Comparison of ENCODE assay signal across 9 cellular contexts in genomic region chr10:60031664-60032063, GRCh38.
DNase-seq lines count a peak whose midpoint lies in the region; ATAC-seq and TF ChIP-seq lines count a peak whose summit lies in the region.
"Had no signal": no experiment of that assay in that cellular context is flagged by ENCODE, and none has a peak within 500 bp of the region (broad histone marks: within the 10 kb centered on the region; RNA-seq: fewer than 3 reads in every experiment).

No MANE protein-coding gene starts in this region.

- no peaks in the 10 kb centered on the region for H3K27me3 Mint-ChIP-seq in effector memory CD8-positive, alpha-beta T cell

- H3K36me3 ChIP-seq in colonic mucosa, result no peaks in the 10 kb centered on the region
- H3K36me3 ChIP-seq in effector memory CD4-positive, alpha-beta T cell (ENCODE audit: control insufficient read depth, insufficient read depth, low read length), result no peaks in the 10 kb centered on the region
- H3K36me3 ChIP-seq: BLaER1 had no signal

- peak overlapping the region; percentile 5 to 18 for H3K27ac Mint-ChIP-seq in effector memory CD8-positive, alpha-beta T cell

- H3K36me3 Mint-ChIP-seq in effector memory CD8-positive, alpha-beta T cell (ENCODE audit: insufficient read depth), result peaks cover 3% of the 10 kb centered on the region

- no peak overlapping the region for H3K4me3 ChIP-seq in colonic mucosa
- H3K4me3 ChIP-seq in effector memory CD4-positive, alpha-beta T cell (ENCODE audit: insufficient read depth, low read depth, low read length, poor library complexity, severe bottlenecking), result no peak overlapping the region
- H3K4me3 ChIP-seq: BLaER1 had no signal

- no peaks in the 10 kb centered on the region for H3K4me1 ChIP-seq in colonic mucosa
- H3K4me1 ChIP-seq in effector memory CD4-positive, alpha-beta T cell (ENCODE audit: control insufficient read depth, insufficient read depth, low read length, poor library complexity, severe bottlenecking), result no peaks in the 10 kb centered on the region
- H3K4me1 ChIP-seq: BLaER1 had no signal

- H3K27me3 ChIP-seq in colonic mucosa, result no peaks in the 10 kb centered on the region
- no peaks in the 10 kb centered on the region for H3K27me3 ChIP-seq in effector memory CD4-positive, alpha-beta T cell (replicated peaks; ENCODE audit: control insufficient read depth, insufficient read depth, low read length, poor library complexity, severe bottlenecking)
- H3K27me3 ChIP-seq: BLaER1 had no signal

- no peaks in the 10 kb centered on the region for H3K4me1 Mint-ChIP-seq in effector memory CD8-positive, alpha-beta T cell (ENCODE audit: low read depth in 2 of 2)

- ATAC-seq in GM21360 (IDR thresholded peaks at IDR 0.05; ENCODE audit: unreplicated experiment) (peak; percentile 78), HG03460 (IDR thresholded peaks at IDR 0.05; ENCODE audit: unreplicated experiment) (peak; percentile 62)
- ATAC-seq in effector memory CD8-positive, alpha-beta T cell (replicated peaks), result no peak

- no peaks in the 10 kb centered on the region for H3K9me3 Mint-ChIP-seq in effector memory CD8-positive, alpha-beta T cell

- no peak overlapping the region for H3K9ac ChIP-seq in colonic mucosa (ENCODE audit: low read depth in 2 of 2, low read length in 2 of 2)
- H3K9ac ChIP-seq: BLaER1 had no signal

- intact Hi-C loops in colonic mucosa (cut with DNase I), result loop anchor here (5.0 to 10.0 kb wide), 4 partner anchors 127 to 404 kb away; partner anchors contain the start of gene CCDC6

- no peak overlapping the region for H3K27ac ChIP-seq in colonic mucosa
- no peak overlapping the region for H3K27ac ChIP-seq in effector memory CD4-positive, alpha-beta T cell (ENCODE audit: insufficient read depth, low read length, poor library complexity, severe bottlenecking)
- H3K27ac ChIP-seq: BLaER1 had no signal

- H3K9me3 ChIP-seq in colonic mucosa, result no peaks in the 10 kb centered on the region
- no peaks in the 10 kb centered on the region for H3K9me3 ChIP-seq in effector memory CD4-positive, alpha-beta T cell (ENCODE audit: control insufficient read depth, low read length)
- H3K9me3 ChIP-seq: BLaER1 had no signal

- no peak for TF ChIP-seq CTCF in colonic mucosa (IDR thresholded peaks at IDR 0.05)

- DNase-seq in AML-193 (lab: John Stamatoyannopoulos, UW), result peak; percentile 12 to 50
- no peak for DNase-seq in effector memory CD8-positive, alpha-beta T cell
- DNase-seq in colonic mucosa, result no peak
- DNase-seq in effector memory CD4-positive, alpha-beta T cell, result no peak
- no peak for DNase-seq in stimulated activated CD4-positive, alpha-beta T cell treated with anti-CD3 and anti-CD28 coated beads, Interleukin-4, amount 100 ng/mL, for 1 hour
- DNase-seq in foreskin melanocyte, result no peak

- H3K4me3 Mint-ChIP-seq in effector memory CD8-positive, alpha-beta T cell, result no peak overlapping the region

Comparison
In these comparisons a context has a peak if more than half of its experiments do, and no peak if none do; other contexts are left out.
1. DNase-seq: peak in AML-193 (2 of 2); none in effector memory CD8-positive, alpha-beta T cell (0 of 3), colonic mucosa (single experiment), effector memory CD4-positive, alpha-beta T cell (0 of 3), stimulated activated CD4-positive, alpha-beta T cell treated with anti-CD3 and anti-CD28 coated beads, Interleukin-4, amount 100 ng/mL, for 1 hour (single experiment) and foreskin melanocyte (single experiment).